Comparison of ENCODE assay signal across 1 cellular context in the genomic region with DNA sequence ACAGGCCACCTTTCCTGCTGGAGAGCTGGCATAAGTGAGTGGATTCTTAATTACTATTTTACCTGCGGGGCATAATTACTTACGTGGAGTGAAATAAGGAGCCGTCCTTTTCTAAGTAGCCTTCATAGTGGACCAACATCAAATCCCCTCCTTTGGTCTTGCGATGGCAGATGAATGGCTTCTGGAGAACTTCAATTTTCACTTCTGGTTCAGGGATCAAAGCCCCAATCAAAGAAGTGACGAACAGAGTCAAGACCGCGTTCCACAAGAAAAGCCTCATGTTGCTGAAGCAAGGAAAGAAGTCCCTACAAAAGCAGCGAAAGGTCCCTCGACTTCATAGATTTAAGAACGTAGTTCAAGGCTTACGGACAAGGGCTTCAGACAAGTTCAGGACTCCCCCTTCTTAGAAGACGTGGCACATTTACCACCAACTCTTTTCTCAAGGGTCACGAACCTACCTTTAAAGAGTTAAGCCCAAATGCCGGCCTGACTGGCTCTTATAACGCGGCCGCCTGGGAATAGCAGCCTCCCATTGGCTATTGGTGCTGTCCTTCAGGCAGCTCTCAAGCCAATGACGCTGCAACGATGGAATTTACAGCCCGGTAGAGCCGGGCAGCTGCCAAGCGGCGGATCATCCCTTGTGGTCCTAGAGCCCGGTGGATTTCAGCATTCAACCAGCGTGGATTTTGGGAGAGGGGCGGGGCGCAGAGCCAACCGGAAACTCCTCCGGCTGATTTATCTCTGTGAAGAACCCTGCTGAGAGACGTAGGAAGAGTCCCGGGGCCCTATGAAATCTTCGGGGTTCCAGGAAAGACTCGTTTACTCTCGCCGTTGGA.
TF ChIP-seq lines count a peak whose summit lies in the region.

FKBP14 (minus strand) TSS at position 474 of the 836 bp plus-strand sequence; CDS start at position 280, 194 bp downstream.

TF ChIP-seq in HepG2, 621 proteins besides CTCF, POLR2A, EP300 and RAD21 (continued from another document and continues in another):
- TF ChIP-seq MTERF4 (CRISPR knock-in tag; IDR thresholded peaks at IDR 0.05) (no peak; the same call in 1 of the 2 replicates), HHEX (CRISPR knock-in tag; IDR thresholded peaks at IDR 0.05) (no peak), ZIK1 (CRISPR knock-in tag; IDR thresholded peaks at IDR 0.05; ENCODE audit: borderline replicate concordance, low read depth) (no peak), ZNF7 (CRISPR knock-in tag; IDR thresholded peaks at IDR 0.05) (no peak), HNF4A (CRISPR knock-in tag; IDR thresholded peaks at IDR 0.05) (no peak), SSRP1 (CRISPR knock-in tag; IDR thresholded peaks at IDR 0.05) (0 out of 2 replicates have a peak, but pooled peaks have one; percentile 5), ZNF354B (CRISPR knock-in tag; IDR thresholded peaks at IDR 0.05) (no peak), GLMP (CRISPR knock-in tag; IDR thresholded peaks at IDR 0.05; ENCODE audit: borderline replicate concordance) (no peak), TFDP2 (CRISPR knock-in tag; IDR thresholded peaks at IDR 0.05) (0 out of 2 replicates have a peak, but pooled peaks have one; percentile 33), CHCHD3 (CRISPR knock-in tag; IDR thresholded peaks at IDR 0.05) (no peak), RXRA (CRISPR knock-in tag; IDR thresholded peaks at IDR 0.05) (peak; percentile 72), SRSF1 (optimal IDR thresholded peaks at IDR 0.05; ENCODE audit: low read depth, low read length) (no peak), PREB (CRISPR knock-in tag; IDR thresholded peaks at IDR 0.05) (no peak), PLRG1 (conservative IDR thresholded peaks at IDR 0.05) (no peak), ZNF572 (CRISPR knock-in tag; IDR thresholded peaks at IDR 0.05) (no peak; the same call in 1 of the 2 replicates), FIP1L1 (IDR thresholded peaks at IDR 0.05; ENCODE audit: borderline replicate concordance, insufficient read depth, low read depth, low read length) (no peak), GLI4 (CRISPR knock-in tag; IDR thresholded peaks at IDR 0.05; ENCODE audit: borderline replicate concordance) (no peak), MEIS1 (CRISPR knock-in tag; IDR thresholded peaks at IDR 0.05; ENCODE audit: borderline replicate concordance) (no peak), ARHGAP35 (CRISPR knock-in tag; IDR thresholded peaks at IDR 0.05; ENCODE audit: borderline replicate concordance) (no peak), DNMT1 (CRISPR knock-in tag; IDR thresholded peaks at IDR 0.05) (no peak), POLR2AphosphoS5 (IDR thresholded peaks at IDR 0.05; ENCODE audit: low read depth, low read length) (peak; percentile 80), SRY (CRISPR knock-in tag; IDR thresholded peaks at IDR 0.05) (no peak), GABPA (IDR thresholded peaks at IDR 0.05; ENCODE audit: low read depth, low read length) (no peak), GABPA (CRISPR knock-in tag; IDR thresholded peaks at IDR 0.05; ENCODE audit: low read depth) (peak; percentile 76), ZNF12 (CRISPR knock-in tag; IDR thresholded peaks at IDR 0.05) (no peak), ZBTB1 (CRISPR knock-in tag; IDR thresholded peaks at IDR 0.05; ENCODE audit: borderline replicate concordance) (no peak), SIX4 (CRISPR knock-in tag; IDR thresholded peaks at IDR 0.05) (peak; percentile 30; the same call in 1 of the 2 replicates), YY1 (IDR thresholded peaks at IDR 0.05; ENCODE audit: insufficient read depth, insufficient replicate concordance, low read depth, low read length) (peak; percentile 51), NR2F1 (CRISPR knock-in tag; IDR thresholded peaks at IDR 0.05) (no peak; a peak in 1 of 4 replicates)
- TF ChIP-seq, protein P1, sequence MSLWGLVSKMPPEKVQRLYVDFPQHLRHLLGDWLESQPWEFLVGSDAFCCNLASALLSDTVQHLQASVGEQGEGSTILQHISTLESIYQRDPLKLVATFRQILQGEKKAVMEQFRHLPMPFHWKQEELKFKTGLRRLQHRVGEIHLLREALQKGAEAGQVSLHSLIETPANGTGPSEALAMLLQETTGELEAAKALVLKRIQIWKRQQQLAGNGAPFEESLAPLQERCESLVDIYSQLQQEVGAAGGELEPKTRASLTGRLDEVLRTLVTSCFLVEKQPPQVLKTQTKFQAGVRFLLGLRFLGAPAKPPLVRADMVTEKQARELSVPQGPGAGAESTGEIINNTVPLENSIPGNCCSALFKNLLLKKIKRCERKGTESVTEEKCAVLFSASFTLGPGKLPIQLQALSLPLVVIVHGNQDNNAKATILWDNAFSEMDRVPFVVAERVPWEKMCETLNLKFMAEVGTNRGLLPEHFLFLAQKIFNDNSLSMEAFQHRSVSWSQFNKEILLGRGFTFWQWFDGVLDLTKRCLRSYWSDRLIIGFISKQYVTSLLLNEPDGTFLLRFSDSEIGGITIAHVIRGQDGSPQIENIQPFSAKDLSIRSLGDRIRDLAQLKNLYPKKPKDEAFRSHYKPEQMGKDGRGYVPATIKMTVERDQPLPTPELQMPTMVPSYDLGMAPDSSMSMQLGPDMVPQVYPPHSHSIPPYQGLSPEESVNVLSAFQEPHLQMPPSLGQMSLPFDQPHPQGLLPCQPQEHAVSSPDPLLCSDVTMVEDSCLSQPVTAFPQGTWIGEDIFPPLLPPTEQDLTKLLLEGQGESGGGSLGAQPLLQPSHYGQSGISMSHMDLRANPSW (CRISPR knock-in tag; IDR thresholded peaks at IDR 0.05; ENCODE audit: borderline replicate concordance) = no peak
- TF ChIP-seq, protein P2, sequence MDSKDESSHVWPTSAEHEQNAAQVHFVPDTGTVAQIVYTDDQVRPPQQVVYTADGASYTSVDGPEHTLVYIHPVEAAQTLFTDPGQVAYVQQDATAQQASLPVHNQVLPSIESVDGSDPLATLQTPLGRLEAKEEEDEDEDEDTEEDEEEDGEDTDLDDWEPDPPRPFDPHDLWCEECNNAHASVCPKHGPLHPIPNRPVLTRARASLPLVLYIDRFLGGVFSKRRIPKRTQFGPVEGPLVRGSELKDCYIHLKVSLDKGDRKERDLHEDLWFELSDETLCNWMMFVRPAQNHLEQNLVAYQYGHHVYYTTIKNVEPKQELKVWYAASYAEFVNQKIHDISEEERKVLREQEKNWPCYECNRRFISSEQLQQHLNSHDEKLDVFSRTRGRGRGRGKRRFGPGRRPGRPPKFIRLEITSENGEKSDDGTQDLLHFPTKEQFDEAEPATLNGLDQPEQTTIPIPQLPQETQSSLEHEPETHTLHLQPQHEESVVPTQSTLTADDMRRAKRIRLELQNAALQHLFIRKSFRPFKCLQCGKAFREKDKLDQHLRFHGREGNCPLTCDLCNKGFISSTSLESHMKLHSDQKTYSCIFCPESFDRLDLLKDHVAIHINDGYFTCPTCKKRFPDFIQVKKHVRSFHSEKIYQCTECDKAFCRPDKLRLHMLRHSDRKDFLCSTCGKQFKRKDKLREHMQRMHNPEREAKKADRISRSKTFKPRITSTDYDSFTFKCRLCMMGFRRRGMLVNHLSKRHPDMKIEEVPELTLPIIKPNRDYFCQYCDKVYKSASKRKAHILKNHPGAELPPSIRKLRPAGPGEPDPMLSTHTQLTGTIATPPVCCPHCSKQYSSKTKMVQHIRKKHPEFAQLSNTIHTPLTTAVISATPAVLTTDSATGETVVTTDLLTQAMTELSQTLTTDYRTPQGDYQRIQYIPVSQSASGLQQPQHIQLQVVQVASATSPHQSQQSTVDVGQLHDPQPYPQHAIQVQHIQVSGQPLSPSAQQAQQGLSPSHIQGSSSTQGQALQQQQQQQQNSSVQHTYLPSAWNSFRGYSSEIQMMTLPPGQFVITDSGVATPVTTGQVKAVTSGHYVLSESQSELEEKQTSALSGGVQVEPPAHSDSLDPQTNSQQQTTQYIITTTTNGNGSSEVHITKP (CRISPR knock-in tag; IDR thresholded peaks at IDR 0.05; ENCODE audit: low read depth) = peak; percentile 69; the same call in 1 of the 2 replicates
- TF ChIP-seq, protein P3, sequence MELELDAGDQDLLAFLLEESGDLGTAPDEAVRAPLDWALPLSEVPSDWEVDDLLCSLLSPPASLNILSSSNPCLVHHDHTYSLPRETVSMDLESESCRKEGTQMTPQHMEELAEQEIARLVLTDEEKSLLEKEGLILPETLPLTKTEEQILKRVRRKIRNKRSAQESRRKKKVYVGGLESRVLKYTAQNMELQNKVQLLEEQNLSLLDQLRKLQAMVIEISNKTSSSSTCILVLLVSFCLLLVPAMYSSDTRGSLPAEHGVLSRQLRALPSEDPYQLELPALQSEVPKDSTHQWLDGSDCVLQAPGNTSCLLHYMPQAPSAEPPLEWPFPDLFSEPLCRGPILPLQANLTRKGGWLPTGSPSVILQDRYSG (CRISPR knock-in tag; IDR thresholded peaks at IDR 0.05) = no peak
- TF ChIP-seq, protein P4, sequence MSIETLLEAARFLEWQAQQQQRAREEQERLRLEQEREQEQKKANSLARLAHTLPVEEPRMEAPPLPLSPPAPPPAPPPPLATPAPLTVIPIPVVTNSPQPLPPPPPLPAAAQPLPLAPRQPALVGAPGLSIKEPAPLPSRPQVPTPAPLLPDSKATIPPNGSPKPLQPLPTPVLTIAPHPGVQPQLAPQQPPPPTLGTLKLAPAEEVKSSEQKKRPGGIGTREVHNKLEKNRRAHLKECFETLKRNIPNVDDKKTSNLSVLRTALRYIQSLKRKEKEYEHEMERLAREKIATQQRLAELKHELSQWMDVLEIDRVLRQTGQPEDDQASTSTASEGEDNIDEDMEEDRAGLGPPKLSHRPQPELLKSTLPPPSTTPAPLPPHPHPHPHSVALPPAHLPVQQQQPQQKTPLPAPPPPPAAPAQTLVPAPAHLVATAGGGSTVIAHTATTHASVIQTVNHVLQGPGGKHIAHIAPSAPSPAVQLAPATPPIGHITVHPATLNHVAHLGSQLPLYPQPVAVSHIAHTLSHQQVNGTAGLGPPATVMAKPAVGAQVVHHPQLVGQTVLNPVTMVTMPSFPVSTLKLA (IDR thresholded peaks at IDR 0.05) = no peak; the same call in 1 of the 2 replicates
- TF ChIP-seq, protein P5, sequence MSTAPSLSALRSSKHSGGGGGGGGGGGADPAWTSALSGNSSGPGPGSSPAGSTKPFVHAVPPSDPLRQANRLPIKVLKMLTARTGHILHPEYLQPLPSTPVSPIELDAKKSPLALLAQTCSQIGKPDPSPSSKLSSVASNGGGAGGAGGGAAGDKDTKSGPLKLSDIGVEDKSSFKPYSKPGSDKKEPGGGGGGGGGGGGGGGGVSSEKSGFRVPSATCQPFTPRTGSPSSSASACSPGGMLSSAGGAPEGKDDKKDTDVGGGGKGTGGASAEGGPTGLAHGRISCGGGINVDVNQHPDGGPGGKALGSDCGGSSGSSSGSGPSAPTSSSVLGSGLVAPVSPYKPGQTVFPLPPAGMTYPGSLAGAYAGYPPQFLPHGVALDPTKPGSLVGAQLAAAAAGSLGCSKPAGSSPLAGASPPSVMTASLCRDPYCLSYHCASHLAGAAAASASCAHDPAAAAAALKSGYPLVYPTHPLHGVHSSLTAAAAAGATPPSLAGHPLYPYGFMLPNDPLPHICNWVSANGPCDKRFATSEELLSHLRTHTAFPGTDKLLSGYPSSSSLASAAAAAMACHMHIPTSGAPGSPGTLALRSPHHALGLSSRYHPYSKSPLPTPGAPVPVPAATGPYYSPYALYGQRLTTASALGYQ (CRISPR knock-in tag; IDR thresholded peaks at IDR 0.05) = peak; percentile 48; the same call in 1 of the 2 replicates
